ENCODE assay signal across 12 cellular contexts in genomic region chr6:11215773-11216172, GRCh38. TPM values are rescaled to one million over a fixed set of nuclear protein-coding genes. Genes with fewer than 3 reads are reported as not detected.
DNase-seq lines count a peak whose midpoint lies in the region; ATAC-seq and TF ChIP-seq lines count a peak whose summit lies in the region.
"Had no signal": no experiment of that assay in that cellular context is flagged by ENCODE, and none has a peak within 500 bp of the region (broad histone marks: within the 10 kb centered on the region; RNA-seq: fewer than 3 reads in every experiment).

No MANE protein-coding gene starts in this region.

- H3K4me2 ChIP-seq in neuronal stem cell (ENCODE audit: insufficient read depth, low read length, poor library complexity, severe bottlenecking), result no peak overlapping the region

- H3K4me3 ChIP-seq in A673 (ENCODE audit: low read depth, low read length, poor library complexity, severe bottlenecking) (no peak overlapping the region), left lung (no peak overlapping the region), sigmoid colon (no peak overlapping the region), neuronal stem cell (ENCODE audit: low read length in 2 of 2) (no peak overlapping the region)

- no peaks in the 10 kb centered on the region for H3K27me3 ChIP-seq in A673 (replicated peaks; ENCODE audit: insufficient read depth, low read depth, low read length, poor library complexity)
- no peaks in the 10 kb centered on the region for H3K27me3 ChIP-seq in left lung
- H3K27me3 ChIP-seq in sigmoid colon, result no peaks in the 10 kb centered on the region
- no peaks in the 10 kb centered on the region for H3K27me3 ChIP-seq in neuronal stem cell (ENCODE audit: control insufficient read depth in 3 of 3, insufficient read depth in 3 of 3, low read depth in 1 of 3, low read length in 3 of 3)
- H3K27me3 ChIP-seq: brain microvascular endothelial cell had no signal

- no peak overlapping the region for H3K4ac ChIP-seq in neuronal stem cell (ENCODE audit: low read length)

- DNase-seq in A673 (ENCODE audit: low spot score) (peak; percentile 44), left lung (no peak), sigmoid colon (no peak), neuronal stem cell (ENCODE audit: low spot score) (no peak), NCI-H226 (no peak), OCI-M1 (lab: John Stamatoyannopoulos, UW) (no peak), HuH-7 (ENCODE audit: low spot score) (no peak)
- DNase-seq: AML-193, brain microvascular endothelial cell, NCI-H1436 had no signal

- no peak overlapping the region for H2BK120ac ChIP-seq in neuronal stem cell (ENCODE audit: low read depth, low read length)

- no peak overlapping the region for H2AFZ ChIP-seq in neuronal stem cell (ENCODE audit: low read length)

- no peaks in the 10 kb centered on the region for H3K27me3 Mint-ChIP-seq in activated T-helper 17 cell treated with anti-CD3 and anti-CD28 coated beads, Interleukin-2, amount 50 U/mL, for 72 hours

- H3K9me3 ChIP-seq in A673 (ENCODE audit: low read depth, low read length, poor library complexity, severe bottlenecking) (no peaks in the 10 kb centered on the region), left lung (no peaks in the 10 kb centered on the region), sigmoid colon (no peaks in the 10 kb centered on the region), neuronal stem cell (replicated peaks in 1 of 2; ENCODE audit: control insufficient read depth in 2 of 2, insufficient read depth in 1 of 2, low read depth in 1 of 2, low read length in 2 of 2) (peaks cover 0 to 5% of the 10 kb centered on the region in 2 donors)

- peaks cover 92% of the 10 kb centered on the region for H3K36me3 Mint-ChIP-seq in activated T-helper 17 cell treated with anti-CD3 and anti-CD28 coated beads, Interleukin-2, amount 50 U/mL, for 72 hours (ENCODE audit: low read depth)

- H3K27ac Mint-ChIP-seq in activated T-helper 17 cell treated with anti-CD3 and anti-CD28 coated beads, Interleukin-2, amount 50 U/mL, for 72 hours, result peak overlapping the region; percentile 24

- TF ChIP-seq CTCF in A673 (conservative IDR thresholded peaks at IDR 0.05; ENCODE audit: low read depth, low read length) (no peak), left lung (IDR thresholded peaks at IDR 0.05) (no peak), sigmoid colon (IDR thresholded peaks at IDR 0.05) (no peak)

- no peak overlapping the region for H2BK15ac ChIP-seq in neuronal stem cell (ENCODE audit: low read length)

- no peak overlapping the region for H3K4me3 Mint-ChIP-seq in activated T-helper 17 cell treated with anti-CD3 and anti-CD28 coated beads, Interleukin-2, amount 50 U/mL, for 72 hours

- H2BK5ac ChIP-seq in neuronal stem cell (ENCODE audit: low read length), result no peak overlapping the region

- no peak overlapping the region for H3K14ac ChIP-seq in neuronal stem cell (ENCODE audit: low read length)

- no peak overlapping the region for H4K91ac ChIP-seq in neuronal stem cell (ENCODE audit: low read depth, low read length, poor library complexity)

- H3K27ac ChIP-seq in A673 (ENCODE audit: low read depth, low read length, poor library complexity, severe bottlenecking) (no peak overlapping the region), left lung (peak overlapping the region; percentile 57 to 76), sigmoid colon (peak overlapping the region; percentile 79 to 86 (median 80)), neuronal stem cell (replicated peaks; ENCODE audit: low read length) (no peak overlapping the region)
- H3K27ac ChIP-seq: brain microvascular endothelial cell had no signal

- H4K8ac ChIP-seq in neuronal stem cell (ENCODE audit: low read depth, low read length), result no peak overlapping the region

- no peak overlapping the region for H2BK12ac ChIP-seq in neuronal stem cell (ENCODE audit: low read length)

- H2AK5ac ChIP-seq in neuronal stem cell (ENCODE audit: low read depth, low read length), result no peak overlapping the region

- H3K36me3 ChIP-seq in A673 (ENCODE audit: insufficient read depth, low read length, poor library complexity, severe bottlenecking) (no peaks in the 10 kb centered on the region), left lung (peaks cover 7 to 44% of the 10 kb centered on the region in 2 donors), sigmoid colon (no peaks in the 10 kb centered on the region), neuronal stem cell (replicated peaks in 1 of 2; ENCODE audit: control insufficient read depth in 2 of 2, insufficient read depth in 2 of 2, low read length in 2 of 2) (peaks cover 2 to 95% of the 10 kb centered on the region in 2 donors)

- ATAC-seq in activated T-helper 17 cell treated with anti-CD3 and anti-CD28 coated beads, Interleukin-2, amount 50 U/mL, for 72 hours (replicated peaks), result no peak
- peak; percentile 1 for ATAC-seq in left lung
- ATAC-seq: HCT116 had no signal

- no peak for TF ChIP-seq EP300 in sigmoid colon (IDR thresholded peaks at IDR 0.05)

- BruUV-seq in A673 (replicated peaks; lab: Mats Ljungman, UMichigan), result no TSS peak

- H3K4me1 Mint-ChIP-seq in activated T-helper 17 cell treated with anti-CD3 and anti-CD28 coated beads, Interleukin-2, amount 50 U/mL, for 72 hours, result peaks cover 29% of the 10 kb centered on the region

- intact Hi-C loops in A673 (cut with micrococcal nuclease; ENCODE audit: unreplicated experiment) (no loop called here), left lung (cut with DNase I) (no loop called here), sigmoid colon (cut with DNase I) (loop anchor here (2.0 kb wide), 1 partner anchor 15 kb away; no protein-coding TSS in a partner anchor)

- no peaks in the 10 kb centered on the region for H3K9me3 Mint-ChIP-seq in activated T-helper 17 cell treated with anti-CD3 and anti-CD28 coated beads, Interleukin-2, amount 50 U/mL, for 72 hours

- WGBS in sigmoid colon, 2 donors, result 36 to 83% methylated on average over 7 of the region's 7 CpGs
- WGBS in neuronal stem cell (ENCODE audit: extremely low coverage in 2 of 2, insufficient read length in 2 of 2, insufficient replicate concordance in 1 of 2), 2 donors, result no CpG with 5 or more reads among the region's 7 CpGs

- no peak overlapping the region for H3K18ac ChIP-seq in neuronal stem cell (ENCODE audit: low read length)

- H3K9ac ChIP-seq in neuronal stem cell (ENCODE audit: low read depth, low read length, poor library complexity), result no peak overlapping the region

- CTCF ChIA-PET in A673 (lab: Charles Lee), result no interaction called here

- no peak for TF ChIP-seq POLR2A in sigmoid colon (IDR thresholded peaks at IDR 0.05)

- H3K79me1 ChIP-seq in neuronal stem cell (ENCODE audit: low read depth, low read length), result no peaks in the 10 kb centered on the region

- POLR2A ChIA-PET in A673 (lab: Charles Lee; ENCODE audit: low non-redundant PET), result no interaction called here

- no peak overlapping the region for H3K23ac ChIP-seq in neuronal stem cell (ENCODE audit: low read depth, low read length, poor library complexity)

- H3K4me1 ChIP-seq in A673 (ENCODE audit: insufficient read depth, low read length, poor library complexity, severe bottlenecking) (peaks cover 27% of the 10 kb centered on the region), left lung (peaks cover 70 to 99% of the 10 kb centered on the region in 2 donors), sigmoid colon (peaks cover 0 to 87% (median 74%) of the 10 kb centered on the region in 4 donors), neuronal stem cell (ENCODE audit: control insufficient read depth in 2 of 2, insufficient read depth in 1 of 2, low read depth in 1 of 2, low read length in 2 of 2) (peaks cover 10% of the 10 kb centered on the region in 2 donors)

RNA-seq across cellular contexts. Expression of gene NEDD9, which starts 16.7 kb away (rescaled TPM):
- total RNA-seq in A673 (2021) (5.6 and 6.6 TPM in 2 replicates), left lung (100 to 1,000 TPM; 101 to 193 TPM), sigmoid colon (10 to 100 TPM; 13.8 to 21.4 (median 20.0) TPM)
- 10 to 100 TPM; 36.9 to 39.4 TPM for total RNA-seq in activated T-helper 17 cell treated with anti-CD3 and anti-CD28 coated beads, Interleukin-2, amount 50 U/mL, for 72 hours
- 10 to 100 TPM; 20.5 to 42.5 (median 23.4) TPM for polyA plus RNA-seq in sigmoid colon
- polyA plus RNA-seq in neuronal stem cell (2013, experiment 1 of 2), result 6.2 TPM
- 6.4 TPM for polyA plus RNA-seq in neuronal stem cell (2013, experiment 2 of 2)

Comparison
In these comparisons a context has a peak if more than half of its experiments do, and no peak if none do; other contexts are left out.
1. H3K27ac ChIP-seq: peak in left lung (2 of 2) and sigmoid colon (4 of 4); none in A673 (single experiment) and neuronal stem cell (single experiment).